In the genomic region with DNA sequence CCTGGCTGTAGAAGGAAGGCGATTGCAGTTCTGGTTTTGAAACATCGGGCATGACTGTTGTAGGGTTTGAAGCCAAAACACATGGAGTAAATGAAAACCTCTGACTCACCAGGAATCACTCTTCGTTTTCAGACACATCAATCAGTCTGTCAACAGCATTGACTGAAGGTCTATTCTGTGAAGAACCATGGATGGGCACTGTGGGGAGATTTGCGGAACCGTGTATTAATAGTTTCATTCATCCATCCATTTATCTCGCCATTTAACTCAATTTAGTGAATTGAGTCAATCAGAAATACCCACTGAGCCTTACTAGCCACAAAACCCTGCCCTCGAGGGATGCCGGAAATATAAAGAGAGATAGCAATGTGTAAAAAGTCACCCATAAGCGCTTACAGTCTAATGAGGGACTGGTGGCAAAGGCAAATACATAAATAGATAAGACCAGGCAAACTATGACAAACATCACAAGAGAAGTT, we compare ENCODE assay signal across 23 cellular contexts.
DNase-seq lines count a peak whose midpoint lies in the region; ATAC-seq lines count a peak whose summit lies in the region.
"Had no signal": no experiment of that assay in that cellular context is flagged by ENCODE, and none has a peak within 500 bp of the region (broad histone marks: within the 10 kb centered on the region; RNA-seq: fewer than 3 reads in every experiment).

No MANE protein-coding gene starts in this region.

- H3K27me3 ChIP-seq in BLaER1 (no peaks in the 10 kb centered on the region), mesenchymal stem cell (ENCODE audit: control insufficient read depth in 1 of 2, insufficient read depth in 1 of 2, low read length in 2 of 2) (peaks cover 0 to 34% of the 10 kb centered on the region in 2 experiments)
- H3K27me3 ChIP-seq: adrenal gland, vagina had no signal

- H3K27ac ChIP-seq in BLaER1 (no peak overlapping the region), mesenchymal stem cell (ENCODE audit: low read length, poor library complexity, severe bottlenecking) (no peak overlapping the region)
- H3K27ac ChIP-seq: adrenal gland, epithelial cell of prostate, PC-9, SK-N-MC, vagina had no signal

- peak; percentile 48 for DNase-seq in RPMI7951 (ENCODE audit: low read depth)
- no peak for DNase-seq in HuH-7.5 (ENCODE audit: low spot score)
- no peak for DNase-seq in mesenchymal stem cell
- DNase-seq: adrenal gland; COR-L47; EL; GOT3; Kasumi-1; NCI-H1694; PC-9; posterior cingulate gyrus; stimulated activated CD4-positive, alpha-beta T cell treated with anti-CD3 and anti-CD28 coated beads, Interleukin-4, amount 100 ng/mL, for 1 hour; substantia nigra; T1000 had no signal

- no peak overlapping the region for H2AFZ ChIP-seq in mesenchymal stem cell (ENCODE audit: low read depth, low read length)
- H2AFZ ChIP-seq: PC-9 had no signal

- H2BK12ac ChIP-seq in mesenchymal stem cell (ENCODE audit: low read length in 2 of 2): no peak overlapping the region

- no peak overlapping the region for H4K8ac ChIP-seq in mesenchymal stem cell (ENCODE audit: low read length)

- no peaks in the 10 kb centered on the region for H4K20me1 ChIP-seq in BLaER1

- H2BK5ac ChIP-seq in mesenchymal stem cell (ENCODE audit: low read depth, low read length, poor library complexity, severe bottlenecking): no peak overlapping the region

- peaks cover 3% of the 10 kb centered on the region; the same call in 1 of the 2 replicates for H3K9me3 ChIP-seq in BLaER1
- no peaks in the 10 kb centered on the region for H3K9me3 ChIP-seq in mesenchymal stem cell (ENCODE audit: control insufficient read depth, low read length)
- H3K9me3 ChIP-seq: adrenal gland, vagina had no signal

- H3K18ac ChIP-seq in mesenchymal stem cell (ENCODE audit: low read depth in 1 of 2, low read length in 2 of 2): no peak overlapping the region

- H4K91ac ChIP-seq in mesenchymal stem cell (ENCODE audit: low read length): no peak overlapping the region

- ATAC-seq in GM19035 (IDR thresholded peaks at IDR 0.05; ENCODE audit: unreplicated experiment) (peak; percentile 40), HG03060 (IDR thresholded peaks at IDR 0.05; ENCODE audit: low read depth, unreplicated experiment) (peak; percentile 10), HG02840 (IDR thresholded peaks at IDR 0.05; ENCODE audit: low FRiP score, unreplicated experiment) (no peak), GM21786 (IDR thresholded peaks at IDR 0.05; ENCODE audit: unreplicated experiment) (no peak)

- no peak overlapping the region for H2AK5ac ChIP-seq in mesenchymal stem cell (ENCODE audit: low read length, severe bottlenecking)

- H3K9ac ChIP-seq in BLaER1 (no peak overlapping the region), mesenchymal stem cell (ENCODE audit: low read length) (no peak overlapping the region)

- H3K23ac ChIP-seq in mesenchymal stem cell (ENCODE audit: low read length in 2 of 2): no peak overlapping the region

- H3K4me1 ChIP-seq in BLaER1 (peaks cover 23% of the 10 kb centered on the region), mesenchymal stem cell (ENCODE audit: control insufficient read depth, insufficient read depth, low read depth, low read length) (no peaks in the 10 kb centered on the region)
- H3K4me1 ChIP-seq: adrenal gland, vagina had no signal

- H3K4me2 ChIP-seq in BLaER1 (peak overlapping the region; percentile 70), mesenchymal stem cell (ENCODE audit: low read length, poor library complexity, severe bottlenecking) (no peak overlapping the region)
- H3K4me2 ChIP-seq: PC-9 had no signal

- WGBS in mesenchymal stem cell: 71% methylated on average over 6 of the region's 9 CpGs

- H3K4me3 ChIP-seq in BLaER1 (no peak overlapping the region), mesenchymal stem cell (ENCODE audit: insufficient read depth in 1 of 2, low read depth in 1 of 2, low read length in 2 of 2) (no peak overlapping the region)
- H3K4me3 ChIP-seq: adrenal gland, PC-9, SK-N-MC, skin epidermis, vagina had no signal

- H3K14ac ChIP-seq in mesenchymal stem cell (ENCODE audit: low read length in 2 of 2): no peak overlapping the region

- no peak overlapping the region for H2BK15ac ChIP-seq in mesenchymal stem cell (ENCODE audit: low read depth, poor library complexity, severe bottlenecking)

- H3K36me3 ChIP-seq in BLaER1 (no peaks in the 10 kb centered on the region), mesenchymal stem cell (ENCODE audit: control insufficient read depth in 1 of 2, insufficient read depth in 2 of 2, low read depth in 1 of 2, low read length in 2 of 2) (no peaks in the 10 kb centered on the region)
- H3K36me3 ChIP-seq: adrenal gland, vagina had no signal

- no peaks in the 10 kb centered on the region for H3K79me1 ChIP-seq in mesenchymal stem cell (replicated peaks; ENCODE audit: low read length, poor library complexity, severe bottlenecking)

- H3K4ac ChIP-seq in mesenchymal stem cell (ENCODE audit: low read depth in 1 of 2, low read length in 2 of 2): no peak overlapping the region

- no peak overlapping the region for H2BK120ac ChIP-seq in mesenchymal stem cell (ENCODE audit: low read depth, low read length)

Comparison
In these comparisons a context has a peak if more than half of its experiments do, and no peak if none do; other contexts are left out.
1. ATAC-seq: peak in GM19035 (single experiment) and HG03060 (single experiment); none in HG02840 (single experiment) and GM21786 (single experiment).